Comparison of ENCODE assay signal across 1 cellular context in the genomic region with DNA sequence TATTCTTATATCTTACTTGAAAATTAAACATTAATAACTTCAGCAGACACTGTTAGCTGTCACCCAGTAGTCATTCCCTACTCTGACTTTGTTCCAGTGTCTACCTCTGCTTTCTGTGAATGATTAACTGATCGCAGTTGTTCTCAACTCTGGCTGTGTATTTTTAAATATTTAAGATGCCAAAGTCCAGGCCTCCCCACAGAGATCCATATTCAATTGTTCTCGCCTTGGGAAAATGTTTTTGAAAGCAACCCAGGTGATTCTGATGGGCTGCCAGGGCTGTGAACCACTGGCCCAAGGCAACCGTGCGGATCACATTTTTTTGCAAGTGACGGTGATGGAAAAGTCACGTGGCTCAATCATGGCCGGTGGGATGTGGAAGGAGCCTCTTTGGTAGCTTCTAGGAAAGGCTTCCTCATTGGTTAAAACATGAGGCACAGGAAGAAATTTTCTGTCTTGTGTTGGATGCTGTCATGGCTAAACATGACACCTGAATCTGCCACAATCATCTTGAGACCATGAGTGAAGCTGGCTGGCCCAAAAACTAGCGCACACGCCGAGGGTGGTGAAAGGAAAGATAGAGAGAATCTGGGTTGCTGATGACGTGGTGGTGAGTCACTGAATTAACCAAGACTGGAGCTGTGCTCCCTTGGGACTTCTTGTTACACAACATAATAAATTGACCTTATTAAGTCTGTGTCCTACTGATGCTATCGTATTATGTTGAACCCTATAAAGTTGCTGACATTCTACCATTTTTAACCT.
TF ChIP-seq lines count a peak whose summit lies in the region.

No MANE protein-coding gene starts in this region.

TF ChIP-seq in HepG2, 621 proteins besides CTCF, POLR2A, EP300 and RAD21 (continued from another document and continues in another):
- TF ChIP-seq, protein P1, sequence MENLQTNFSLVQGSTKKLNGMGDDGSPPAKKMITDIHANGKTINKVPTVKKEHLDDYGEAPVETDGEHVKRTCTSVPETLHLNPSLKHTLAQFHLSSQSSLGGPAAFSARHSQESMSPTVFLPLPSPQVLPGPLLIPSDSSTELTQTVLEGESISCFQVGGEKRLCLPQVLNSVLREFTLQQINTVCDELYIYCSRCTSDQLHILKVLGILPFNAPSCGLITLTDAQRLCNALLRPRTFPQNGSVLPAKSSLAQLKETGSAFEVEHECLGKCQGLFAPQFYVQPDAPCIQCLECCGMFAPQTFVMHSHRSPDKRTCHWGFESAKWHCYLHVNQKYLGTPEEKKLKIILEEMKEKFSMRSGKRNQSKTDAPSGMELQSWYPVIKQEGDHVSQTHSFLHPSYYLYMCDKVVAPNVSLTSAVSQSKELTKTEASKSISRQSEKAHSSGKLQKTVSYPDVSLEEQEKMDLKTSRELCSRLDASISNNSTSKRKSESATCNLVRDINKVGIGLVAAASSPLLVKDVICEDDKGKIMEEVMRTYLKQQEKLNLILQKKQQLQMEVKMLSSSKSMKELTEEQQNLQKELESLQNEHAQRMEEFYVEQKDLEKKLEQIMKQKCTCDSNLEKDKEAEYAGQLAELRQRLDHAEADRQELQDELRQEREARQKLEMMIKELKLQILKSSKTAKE (CRISPR knock-in tag; IDR thresholded peaks at IDR 0.05; ENCODE audit: borderline replicate concordance) = no peak
- no peak for TF ChIP-seq CHCHD3 (CRISPR knock-in tag; IDR thresholded peaks at IDR 0.05)
- TF ChIP-seq, protein P2, sequence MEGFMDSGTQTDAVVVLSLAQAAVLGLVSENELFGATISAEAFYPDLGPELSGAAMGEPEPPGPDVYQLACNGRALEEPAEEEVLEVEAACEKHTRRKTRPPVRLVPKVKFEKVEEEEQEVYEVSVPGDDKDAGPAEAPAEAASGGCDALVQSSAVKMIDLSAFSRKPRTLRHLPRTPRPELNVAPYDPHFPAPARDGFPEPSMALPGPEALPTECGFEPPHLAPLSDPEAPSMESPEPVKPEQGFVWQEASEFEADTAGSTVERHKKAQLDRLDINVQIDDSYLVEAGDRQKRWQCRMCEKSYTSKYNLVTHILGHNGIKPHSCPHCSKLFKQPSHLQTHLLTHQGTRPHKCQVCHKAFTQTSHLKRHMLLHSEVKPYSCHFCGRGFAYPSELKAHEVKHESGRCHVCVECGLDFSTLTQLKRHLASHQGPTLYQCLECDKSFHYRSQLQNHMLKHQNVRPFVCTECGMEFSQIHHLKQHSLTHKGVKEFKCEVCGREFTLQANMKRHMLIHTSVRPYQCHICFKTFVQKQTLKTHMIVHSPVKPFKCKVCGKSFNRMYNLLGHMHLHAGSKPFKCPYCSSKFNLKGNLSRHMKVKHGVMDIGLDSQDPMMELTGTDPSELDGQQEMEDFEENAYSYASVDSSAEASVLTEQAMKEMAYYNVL (CRISPR knock-in tag; IDR thresholded peaks at IDR 0.05; ENCODE audit: borderline replicate concordance) = no peak
- TF ChIP-seq TEAD2 (CRISPR knock-in tag; IDR thresholded peaks at IDR 0.05) = no peak
- no peak for TF ChIP-seq SUZ12 (IDR thresholded peaks at IDR 0.05; ENCODE audit: low read depth, low read length)
- TF ChIP-seq, protein P3, sequence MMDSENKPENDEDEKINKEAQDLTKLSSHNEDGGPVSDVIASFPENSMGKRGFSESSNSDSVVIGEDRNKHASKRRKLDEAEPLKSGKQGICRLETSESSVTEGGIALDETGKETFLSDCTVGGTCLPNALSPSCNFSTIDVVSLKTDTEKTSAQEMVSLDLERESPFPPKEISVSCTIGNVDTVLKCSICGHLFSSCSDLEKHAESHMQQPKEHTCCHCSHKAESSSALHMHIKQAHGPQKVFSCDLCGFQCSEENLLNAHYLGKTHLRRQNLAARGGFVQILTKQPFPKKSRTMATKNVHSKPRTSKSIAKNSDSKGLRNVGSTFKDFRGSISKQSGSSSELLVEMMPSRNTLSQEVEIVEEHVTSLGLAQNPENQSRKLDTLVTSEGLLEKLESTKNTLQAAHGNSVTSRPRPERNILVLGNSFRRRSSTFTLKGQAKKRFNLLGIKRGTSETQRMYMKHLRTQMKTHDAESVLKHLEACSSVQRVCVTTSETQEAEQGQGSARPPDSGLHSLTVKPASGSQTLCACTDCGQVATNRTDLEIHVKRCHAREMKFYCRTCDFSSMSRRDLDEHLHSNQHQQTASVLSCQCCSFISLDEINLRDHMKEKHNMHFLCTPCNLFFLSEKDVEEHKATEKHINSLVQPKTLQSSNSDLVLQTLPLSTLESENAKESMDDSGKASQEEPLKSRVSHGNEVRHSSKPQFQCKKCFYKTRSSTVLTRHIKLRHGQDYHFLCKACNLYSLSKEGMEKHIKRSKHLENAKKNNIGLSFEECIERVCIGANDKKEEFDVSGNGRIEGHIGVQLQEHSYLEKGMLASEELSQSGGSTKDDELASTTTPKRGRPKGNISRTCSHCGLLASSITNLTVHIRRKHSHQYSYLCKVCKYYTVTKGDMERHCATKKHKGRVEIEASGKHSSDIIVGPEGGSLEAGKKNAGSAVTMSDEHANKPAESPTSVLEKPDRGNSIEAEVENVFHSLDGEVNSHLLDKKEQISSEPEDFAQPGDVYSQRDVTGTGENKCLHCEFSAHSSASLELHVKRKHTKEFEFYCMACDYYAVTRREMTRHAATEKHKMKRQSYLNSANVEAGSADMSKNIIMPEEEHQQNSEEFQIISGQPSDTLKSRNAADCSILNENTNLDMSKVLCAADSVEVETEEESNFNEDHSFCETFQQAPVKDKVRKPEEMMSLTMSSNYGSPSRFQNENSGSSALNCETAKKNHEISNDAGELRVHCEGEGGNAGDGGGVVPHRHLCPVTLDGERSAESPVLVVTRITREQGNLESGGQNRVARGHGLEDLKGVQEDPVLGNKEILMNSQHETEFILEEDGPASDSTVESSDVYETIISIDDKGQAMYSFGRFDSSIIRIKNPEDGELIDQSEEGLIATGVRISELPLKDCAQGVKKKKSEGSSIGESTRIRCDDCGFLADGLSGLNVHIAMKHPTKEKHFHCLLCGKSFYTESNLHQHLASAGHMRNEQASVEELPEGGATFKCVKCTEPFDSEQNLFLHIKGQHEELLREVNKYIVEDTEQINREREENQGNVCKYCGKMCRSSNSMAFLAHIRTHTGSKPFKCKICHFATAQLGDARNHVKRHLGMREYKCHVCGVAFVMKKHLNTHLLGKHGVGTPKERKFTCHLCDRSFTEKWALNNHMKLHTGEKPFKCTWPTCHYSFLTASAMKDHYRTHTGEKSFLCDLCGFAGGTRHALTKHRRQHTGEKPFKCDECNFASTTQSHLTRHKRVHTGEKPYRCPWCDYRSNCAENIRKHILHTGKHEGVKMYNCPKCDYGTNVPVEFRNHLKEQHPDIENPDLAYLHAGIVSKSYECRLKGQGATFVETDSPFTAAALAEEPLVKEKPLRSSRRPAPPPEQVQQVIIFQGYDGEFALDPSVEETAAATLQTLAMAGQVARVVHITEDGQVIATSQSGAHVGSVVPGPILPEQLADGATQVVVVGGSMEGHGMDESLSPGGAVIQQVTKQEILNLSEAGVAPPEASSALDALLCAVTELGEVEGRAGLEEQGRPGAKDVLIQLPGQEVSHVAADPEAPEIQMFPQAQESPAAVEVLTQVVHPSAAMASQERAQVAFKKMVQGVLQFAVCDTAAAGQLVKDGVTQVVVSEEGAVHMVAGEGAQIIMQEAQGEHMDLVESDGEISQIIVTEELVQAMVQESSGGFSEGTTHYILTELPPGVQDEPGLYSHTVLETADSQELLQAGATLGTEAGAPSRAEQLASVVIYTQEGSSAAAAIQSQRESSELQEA (CRISPR knock-in tag; IDR thresholded peaks at IDR 0.05; ENCODE audit: not compliant biosample characterization) = no peak
- TF ChIP-seq, protein P4, sequence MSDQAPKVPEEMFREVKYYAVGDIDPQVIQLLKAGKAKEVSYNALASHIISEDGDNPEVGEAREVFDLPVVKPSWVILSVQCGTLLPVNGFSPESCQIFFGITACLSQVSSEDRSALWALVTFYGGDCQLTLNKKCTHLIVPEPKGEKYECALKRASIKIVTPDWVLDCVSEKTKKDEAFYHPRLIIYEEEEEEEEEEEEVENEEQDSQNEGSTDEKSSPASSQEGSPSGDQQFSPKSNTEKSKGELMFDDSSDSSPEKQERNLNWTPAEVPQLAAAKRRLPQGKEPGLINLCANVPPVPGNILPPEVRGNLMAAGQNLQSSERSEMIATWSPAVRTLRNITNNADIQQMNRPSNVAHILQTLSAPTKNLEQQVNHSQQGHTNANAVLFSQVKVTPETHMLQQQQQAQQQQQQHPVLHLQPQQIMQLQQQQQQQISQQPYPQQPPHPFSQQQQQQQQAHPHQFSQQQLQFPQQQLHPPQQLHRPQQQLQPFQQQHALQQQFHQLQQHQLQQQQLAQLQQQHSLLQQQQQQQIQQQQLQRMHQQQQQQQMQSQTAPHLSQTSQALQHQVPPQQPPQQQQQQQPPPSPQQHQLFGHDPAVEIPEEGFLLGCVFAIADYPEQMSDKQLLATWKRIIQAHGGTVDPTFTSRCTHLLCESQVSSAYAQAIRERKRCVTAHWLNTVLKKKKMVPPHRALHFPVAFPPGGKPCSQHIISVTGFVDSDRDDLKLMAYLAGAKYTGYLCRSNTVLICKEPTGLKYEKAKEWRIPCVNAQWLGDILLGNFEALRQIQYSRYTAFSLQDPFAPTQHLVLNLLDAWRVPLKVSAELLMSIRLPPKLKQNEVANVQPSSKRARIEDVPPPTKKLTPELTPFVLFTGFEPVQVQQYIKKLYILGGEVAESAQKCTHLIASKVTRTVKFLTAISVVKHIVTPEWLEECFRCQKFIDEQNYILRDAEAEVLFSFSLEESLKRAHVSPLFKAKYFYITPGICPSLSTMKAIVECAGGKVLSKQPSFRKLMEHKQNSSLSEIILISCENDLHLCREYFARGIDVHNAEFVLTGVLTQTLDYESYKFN (CRISPR knock-in tag; conservative IDR thresholded peaks at IDR 0.05) = peak; percentile 96
- TF ChIP-seq KLF15 (CRISPR knock-in tag; IDR thresholded peaks at IDR 0.05; ENCODE audit: borderline replicate concordance) = no peak
- TF ChIP-seq YY1 (IDR thresholded peaks at IDR 0.05; ENCODE audit: insufficient read depth, insufficient replicate concordance, low read depth, low read length) = peak; percentile 71
- TF ChIP-seq KMT2B (CRISPR knock-in tag; IDR thresholded peaks at IDR 0.05) = no peak
- TF ChIP-seq HOXA3 (CRISPR knock-in tag; IDR thresholded peaks at IDR 0.05) = peak; percentile 66
- TF ChIP-seq ELF3 (CRISPR knock-in tag; IDR thresholded peaks at IDR 0.05) = peak; percentile 23; the same call in 1 of the 2 replicates
- TF ChIP-seq PHF5A (CRISPR knock-in tag; IDR thresholded peaks at IDR 0.05; ENCODE audit: low read depth, unreplicated experiment) = no peak
- TF ChIP-seq, protein P5, sequence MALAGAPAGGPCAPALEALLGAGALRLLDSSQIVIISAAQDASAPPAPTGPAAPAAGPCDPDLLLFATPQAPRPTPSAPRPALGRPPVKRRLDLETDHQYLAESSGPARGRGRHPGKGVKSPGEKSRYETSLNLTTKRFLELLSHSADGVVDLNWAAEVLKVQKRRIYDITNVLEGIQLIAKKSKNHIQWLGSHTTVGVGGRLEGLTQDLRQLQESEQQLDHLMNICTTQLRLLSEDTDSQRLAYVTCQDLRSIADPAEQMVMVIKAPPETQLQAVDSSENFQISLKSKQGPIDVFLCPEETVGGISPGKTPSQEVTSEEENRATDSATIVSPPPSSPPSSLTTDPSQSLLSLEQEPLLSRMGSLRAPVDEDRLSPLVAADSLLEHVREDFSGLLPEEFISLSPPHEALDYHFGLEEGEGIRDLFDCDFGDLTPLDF (CRISPR knock-in tag; IDR thresholded peaks at IDR 0.05) = no peak
- TF ChIP-seq, protein P6, sequence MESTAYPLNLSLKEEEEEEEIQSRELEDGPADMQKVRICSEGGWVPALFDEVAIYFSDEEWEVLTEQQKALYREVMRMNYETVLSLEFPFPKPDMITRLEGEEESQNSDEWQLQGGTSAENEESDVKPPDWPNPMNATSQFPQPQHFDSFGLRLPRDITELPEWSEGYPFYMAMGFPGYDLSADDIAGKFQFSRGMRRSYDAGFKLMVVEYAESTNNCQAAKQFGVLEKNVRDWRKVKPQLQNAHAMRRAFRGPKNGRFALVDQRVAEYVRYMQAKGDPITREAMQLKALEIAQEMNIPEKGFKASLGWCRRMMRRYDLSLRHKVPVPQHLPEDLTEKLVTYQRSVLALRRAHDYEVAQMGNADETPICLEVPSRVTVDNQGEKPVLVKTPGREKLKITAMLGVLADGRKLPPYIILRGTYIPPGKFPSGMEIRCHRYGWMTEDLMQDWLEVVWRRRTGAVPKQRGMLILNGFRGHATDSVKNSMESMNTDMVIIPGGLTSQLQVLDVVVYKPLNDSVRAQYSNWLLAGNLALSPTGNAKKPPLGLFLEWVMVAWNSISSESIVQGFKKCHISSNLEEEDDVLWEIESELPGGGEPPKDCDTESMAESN (CRISPR knock-in tag; conservative IDR thresholded peaks at IDR 0.05) = no peak
- TF ChIP-seq BRCA1 (CRISPR knock-in tag; IDR thresholded peaks at IDR 0.05) = no peak
- TF ChIP-seq ZNF724P (CRISPR knock-in tag; IDR thresholded peaks at IDR 0.05; ENCODE audit: borderline replicate concordance) = peak; percentile 40; the same call in 1 of the 2 replicates
- TF ChIP-seq, protein P7, sequence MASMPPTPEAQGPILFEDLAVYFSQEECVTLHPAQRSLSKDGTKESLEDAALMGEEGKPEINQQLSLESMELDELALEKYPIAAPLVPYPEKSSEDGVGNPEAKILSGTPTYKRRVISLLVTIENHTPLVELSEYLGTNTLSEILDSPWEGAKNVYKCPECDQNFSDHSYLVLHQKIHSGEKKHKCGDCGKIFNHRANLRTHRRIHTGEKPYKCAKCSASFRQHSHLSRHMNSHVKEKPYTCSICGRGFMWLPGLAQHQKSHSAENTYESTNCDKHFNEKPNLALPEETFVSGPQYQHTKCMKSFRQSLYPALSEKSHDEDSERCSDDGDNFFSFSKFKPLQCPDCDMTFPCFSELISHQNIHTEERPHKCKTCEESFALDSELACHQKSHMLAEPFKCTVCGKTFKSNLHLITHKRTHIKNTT (CRISPR knock-in tag; IDR thresholded peaks at IDR 0.05) = no peak
- TF ChIP-seq ATM (IDR thresholded peaks at IDR 0.05; ENCODE audit: borderline replicate concordance) = no peak
- no peak for TF ChIP-seq HIVEP1 (CRISPR knock-in tag; IDR thresholded peaks at IDR 0.05)
- TF ChIP-seq ZFY (CRISPR knock-in tag; IDR thresholded peaks at IDR 0.05) = peak; percentile 33; the same call in 1 of the 2 replicates
- TF ChIP-seq TBX2 (CRISPR knock-in tag; IDR thresholded peaks at IDR 0.05; ENCODE audit: borderline replicate concordance) = peak; percentile 83; the same call in 1 of the 2 replicates
- TF ChIP-seq, protein P8, sequence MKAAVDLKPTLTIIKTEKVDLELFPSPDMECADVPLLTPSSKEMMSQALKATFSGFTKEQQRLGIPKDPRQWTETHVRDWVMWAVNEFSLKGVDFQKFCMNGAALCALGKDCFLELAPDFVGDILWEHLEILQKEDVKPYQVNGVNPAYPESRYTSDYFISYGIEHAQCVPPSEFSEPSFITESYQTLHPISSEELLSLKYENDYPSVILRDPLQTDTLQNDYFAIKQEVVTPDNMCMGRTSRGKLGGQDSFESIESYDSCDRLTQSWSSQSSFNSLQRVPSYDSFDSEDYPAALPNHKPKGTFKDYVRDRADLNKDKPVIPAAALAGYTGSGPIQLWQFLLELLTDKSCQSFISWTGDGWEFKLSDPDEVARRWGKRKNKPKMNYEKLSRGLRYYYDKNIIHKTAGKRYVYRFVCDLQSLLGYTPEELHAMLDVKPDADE (CRISPR knock-in tag; IDR thresholded peaks at IDR 0.05) = no peak
- TF ChIP-seq POLR2AphosphoS5 (IDR thresholded peaks at IDR 0.05; ENCODE audit: low read depth, low read length) = peak; percentile 51; the same call in 1 of the 2 replicates
- no peak for TF ChIP-seq ZNF672 (CRISPR knock-in tag; IDR thresholded peaks at IDR 0.05)
- TF ChIP-seq ZNF558 (CRISPR knock-in tag; IDR thresholded peaks at IDR 0.05; ENCODE audit: borderline replicate concordance) = no peak
- TF ChIP-seq CEBPB (IDR thresholded peaks at IDR 0.05; ENCODE audit: borderline replicate concordance, low read depth, low read length) = peak; percentile 23; the same call in 1 of the 2 replicates
- TF ChIP-seq ZNF235 (CRISPR knock-in tag; IDR thresholded peaks at IDR 0.05; ENCODE audit: borderline replicate concordance) = no peak
- peak; percentile 95 for TF ChIP-seq ZMYM4 (CRISPR knock-in tag; IDR thresholded peaks at IDR 0.05)
- no peak for TF ChIP-seq ZEB1 (IDR thresholded peaks at IDR 0.05; ENCODE audit: insufficient replicate concordance, low read depth)
- no peak for TF ChIP-seq TCF12 (IDR thresholded peaks at IDR 0.05)
- TF ChIP-seq TCF12 (CRISPR knock-in tag; IDR thresholded peaks at IDR 0.05) = no peak
- TF ChIP-seq ETV6 (CRISPR knock-in tag; conservative IDR thresholded peaks at IDR 0.05) = no peak
